8 cellular contexts compared by ENCODE assay signal in the genomic region with DNA sequence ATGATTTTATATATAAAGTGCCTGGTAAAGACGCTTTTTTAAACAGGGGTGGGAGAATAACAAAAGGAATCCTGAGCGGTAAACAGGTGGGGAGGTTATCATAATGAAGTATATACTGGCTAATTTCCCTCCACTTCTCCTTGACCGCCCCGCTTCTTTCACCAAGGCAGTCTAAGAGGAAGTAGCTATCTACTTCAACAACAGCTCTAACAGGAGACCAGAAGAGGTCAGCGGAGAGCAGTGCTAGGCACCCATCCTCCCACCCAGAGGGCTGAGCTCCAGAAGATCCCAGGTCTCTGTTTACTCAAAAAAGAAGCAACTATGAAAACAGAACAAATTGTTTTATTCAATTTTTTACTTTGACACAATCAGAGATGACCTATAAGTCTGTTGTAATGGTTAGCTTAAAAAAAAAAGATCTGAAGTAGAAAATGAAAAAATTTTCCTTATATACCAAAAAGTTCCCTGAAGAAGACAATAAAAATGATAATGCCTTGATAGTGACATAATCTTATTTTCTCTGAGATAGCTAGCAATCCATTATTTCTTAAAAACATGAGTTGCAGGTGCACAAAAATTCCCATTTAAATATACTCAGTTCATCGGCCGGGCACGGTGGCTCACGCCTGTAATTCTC.
A peak's percentile ranks its signal among the peaks of the same experiment; 100 is the strongest.
DNase-seq lines count a peak whose midpoint lies in the region; ATAC-seq lines count a peak whose summit lies in the region.

No MANE protein-coding gene starts in this region.

- H3K4me3 ChIP-seq in effector memory CD4-positive, alpha-beta T cell (ENCODE audit: insufficient read depth, low read depth, low read length, poor library complexity, severe bottlenecking), result no peak overlapping the region

- ATAC-seq in GM18858 (IDR thresholded peaks at IDR 0.05; ENCODE audit: unreplicated experiment) (peak; percentile 76), HG03135 (IDR thresholded peaks at IDR 0.05; ENCODE audit: unreplicated experiment) (peak; percentile 69)

- DNase-seq in CD1c-positive myeloid dendritic cell (ENCODE audit: extremely low spot score) (peak; percentile 56), NCI-H460 (ENCODE audit: extremely low read depth, low read depth) (peak; percentile 45), globus pallidus (ENCODE audit: low spot score) (peak; percentile 63), posterior cingulate gyrus (peak in 6 of 10 donors; percentile 17 to 86 (median 34))
- DNase-seq in activated CD8-positive, alpha-beta memory T cell treated with anti-CD3 and anti-CD28 coated beads, Interleukin-2, amount 50 U/mL, for 4 hours, result peak; percentile 16
- DNase-seq in effector memory CD4-positive, alpha-beta T cell, result no peak

- H3K36me3 ChIP-seq in effector memory CD4-positive, alpha-beta T cell (ENCODE audit: control insufficient read depth, insufficient read depth, low read length), result no peaks in the 10 kb centered on the region

- no peaks in the 10 kb centered on the region for H3K4me1 ChIP-seq in effector memory CD4-positive, alpha-beta T cell (ENCODE audit: control insufficient read depth, insufficient read depth, low read length, poor library complexity, severe bottlenecking)

- no peaks in the 10 kb centered on the region for H3K9me3 ChIP-seq in effector memory CD4-positive, alpha-beta T cell (ENCODE audit: control insufficient read depth, low read length)

- intact Hi-C loops in posterior cingulate gyrus (cut with DNase I), result loop anchor here (5.0 to 10.0 kb wide), 2 partner anchors 139 to 287 kb away; partner anchors contain the start of gene PDSS2

- H3K27me3 ChIP-seq in effector memory CD4-positive, alpha-beta T cell (replicated peaks; ENCODE audit: control insufficient read depth, insufficient read depth, low read length, poor library complexity, severe bottlenecking), result no peaks in the 10 kb centered on the region

- H3K27ac ChIP-seq in effector memory CD4-positive, alpha-beta T cell (ENCODE audit: insufficient read depth, low read length, poor library complexity, severe bottlenecking), result no peak overlapping the region

Comparison
In these comparisons a context has a peak if more than half of its experiments do, and no peak if none do; other contexts are left out.
1. DNase-seq: peak in CD1c-positive myeloid dendritic cell (single experiment), NCI-H460 (single experiment), activated CD8-positive, alpha-beta memory T cell treated with anti-CD3 and anti-CD28 coated beads, Interleukin-2, amount 50 U/mL, for 4 hours (single experiment), globus pallidus (single experiment) and posterior cingulate gyrus (6 of 10); none in effector memory CD4-positive, alpha-beta T cell (0 of 3).